ENCODE assay signal across 10 cellular contexts in the genomic region with DNA sequence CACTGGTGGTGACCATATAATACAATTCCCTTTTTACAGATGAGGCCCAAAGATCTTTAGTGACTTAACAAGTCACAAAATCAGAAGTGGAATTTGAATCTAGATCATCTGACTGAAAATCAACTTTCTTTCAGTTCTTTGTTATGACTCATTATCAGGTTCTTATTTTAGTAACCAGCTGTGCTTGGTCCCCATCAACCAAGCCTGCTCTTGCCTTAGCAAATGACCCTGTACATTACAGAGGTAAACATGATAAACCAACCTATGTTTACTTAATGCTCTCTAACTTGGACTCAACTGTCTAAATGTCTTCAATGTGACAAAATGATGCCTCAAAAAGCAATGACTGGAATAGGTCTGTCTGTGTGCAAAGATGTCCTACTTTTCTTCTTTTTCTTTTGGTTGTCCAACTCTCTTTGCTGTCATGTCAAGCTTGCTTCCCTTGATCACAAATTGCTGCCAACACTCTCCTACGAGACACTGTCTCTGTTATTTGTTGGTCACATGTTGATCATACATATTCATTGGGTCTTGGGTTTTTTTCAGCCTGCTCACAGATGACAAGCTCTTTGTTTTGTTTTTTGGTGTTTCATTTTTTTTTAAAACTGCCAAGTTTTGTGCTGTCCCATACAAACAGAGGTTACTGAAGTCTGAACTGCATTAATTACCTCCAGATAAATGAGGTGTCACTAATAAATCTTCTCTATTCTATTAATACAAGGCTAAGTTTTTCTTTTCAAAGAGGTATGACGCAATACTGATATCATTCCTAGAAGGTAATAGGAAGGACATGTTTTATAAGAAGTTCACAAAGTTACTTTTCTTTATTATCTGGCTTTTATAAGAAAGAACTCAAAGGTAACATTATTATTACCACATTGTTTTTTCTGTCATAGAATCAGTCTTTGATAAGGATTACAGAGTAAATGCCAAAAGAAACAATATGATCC.
DNase-seq lines count a peak whose midpoint lies in the region; ATAC-seq and TF ChIP-seq lines count a peak whose summit lies in the region.
"Had no signal": no experiment of that assay in that cellular context is flagged by ENCODE, and none has a peak within 500 bp of the region (broad histone marks: within the 10 kb centered on the region; RNA-seq: fewer than 3 reads in every experiment).

No MANE protein-coding gene starts in this region.

- TF ChIP-seq POLR2A in erythroblast (IDR thresholded peaks at IDR 0.05; ENCODE audit: low read length), result no peak

- peak; percentile 78 for DNase-seq in inferior parietal cortex (ENCODE audit: extremely low spot score)
- DNase-seq in left colon, result no peak
- DNase-seq in NCI-H82 (lab: John Stamatoyannopoulos, UW), result no peak
- no peak for DNase-seq in erythroblast (lab: John Stamatoyannopoulos, UW)
- DNase-seq in NCI-H2196 treated with DMSO at 0.1 percent for 48 hours (lab: John Stamatoyannopoulos, UW; ENCODE audit: unreplicated experiment), result no peak
- DNase-seq: GDM1 had no signal

- ATAC-seq in GM18861 (IDR thresholded peaks at IDR 0.05; ENCODE audit: unreplicated experiment), result peak; percentile 92
- peak; percentile 89 for ATAC-seq in GM21528 (IDR thresholded peaks at IDR 0.05; ENCODE audit: low FRiP score, unreplicated experiment)
- ATAC-seq in HG03354 (IDR thresholded peaks at IDR 0.05; ENCODE audit: poor library complexity, severe bottlenecking, unreplicated experiment), result peak; percentile 97
- ATAC-seq in left colon, result no peak
- ATAC-seq: gastroesophageal sphincter had no signal

- intact Hi-C loops in left colon (cut with DNase I, micrococcal nuclease), result no loop called here
